ENCODE assay signal across 14 cellular contexts in the genomic region with DNA sequence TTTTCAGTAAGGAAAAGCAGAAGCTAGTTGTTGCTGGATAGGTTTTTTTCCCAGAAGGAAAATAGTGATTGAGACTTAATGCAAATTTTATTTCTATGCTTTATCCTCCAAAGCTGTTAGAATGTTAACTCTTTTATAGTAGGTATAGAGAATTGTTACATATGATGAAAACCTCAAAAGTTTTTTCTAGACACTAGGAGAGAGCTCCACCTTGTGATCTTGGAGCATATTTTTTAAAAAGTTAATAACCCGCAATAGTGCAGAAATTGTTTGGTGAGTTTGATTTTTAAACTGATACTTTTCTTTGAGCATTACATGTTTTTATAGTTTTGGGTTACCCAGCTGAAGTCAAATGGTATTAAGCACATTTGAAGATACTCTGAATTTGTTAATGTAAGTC. TPM values are rescaled to one million over a fixed set of nuclear protein-coding genes. Genes with fewer than 3 reads are reported as not detected.
A peak's percentile ranks its signal among the peaks of the same experiment; 100 is the strongest.
DNase-seq lines count a peak whose midpoint lies in the region; ATAC-seq and TF ChIP-seq lines count a peak whose summit lies in the region.
"Had no signal": no experiment of that assay in that cellular context is flagged by ENCODE, and none has a peak within 500 bp of the region (broad histone marks: within the 10 kb centered on the region; RNA-seq: fewer than 3 reads in every experiment).

No MANE protein-coding gene starts in this region.

- intact Hi-C loops in stomach (cut with DNase I; ENCODE audit: low total_unique reads) = no loop called here

- WGBS in stomach, 5 donors = 15 to 76% (median 53%) methylated on average over 1 of the region's 1 CpG

- no peaks in the 10 kb centered on the region for H3K27me3 Mint-ChIP-seq in mesothelial cell of epicardium (ENCODE audit: low read depth)
- H3K27me3 Mint-ChIP-seq: activated CD4-positive, alpha-beta T cell treated with anti-CD3 and anti-CD28 coated beads for 36 hours had no signal

- DNase-seq in AG08396 (ENCODE audit: low spot score) = peak; percentile 3
- DNase-seq in EH (ENCODE audit: low read depth) = peak; percentile 8
- DNase-seq in fibroblast of mammary gland (ENCODE audit: low read depth) = peak; percentile 15
- DNase-seq in mesothelial cell of epicardium (ENCODE audit: low spot score in 2 of 2, unreplicated experiment in 2 of 2) = no peak
- DNase-seq in stomach = no peak
- DNase-seq: activated CD4-positive, alpha-beta T cell treated with anti-CD3 and anti-CD28 coated beads for 36 hours; Caco-2; kidney glomerular epithelial cell; NCI-H1105 treated with DMSO at 0.1 percent for 48 hours; spleen had no signal

- no peak for TF ChIP-seq POLR2A in stomach (IDR thresholded peaks at IDR 0.05)

- no peak overlapping the region for H2AFZ ChIP-seq in OCI-LY3 (ENCODE audit: low read depth, low read length)
- H2AFZ ChIP-seq: neural progenitor cell had no signal

- peaks cover 2% of the 10 kb centered on the region for H3K4me1 Mint-ChIP-seq in mesothelial cell of epicardium
- H3K4me1 Mint-ChIP-seq: neural progenitor cell had no signal

- H3K27me3 ChIP-seq in OCI-LY3 (ENCODE audit: low read depth, low read length) = no peaks in the 10 kb centered on the region
- H3K27me3 ChIP-seq in stomach = no peaks in the 10 kb centered on the region
- H3K27me3 ChIP-seq: neural progenitor cell, spleen had no signal

- peaks cover 8% of the 10 kb centered on the region for H3K9me3 Mint-ChIP-seq in mesothelial cell of epicardium

- H3K4me3 Mint-ChIP-seq in mesothelial cell of epicardium = no peak overlapping the region
- H3K4me3 Mint-ChIP-seq: activated CD4-positive, alpha-beta T cell treated with anti-CD3 and anti-CD28 coated beads for 36 hours; neural progenitor cell had no signal

- TF ChIP-seq CTCF in OCI-LY3 (IDR thresholded peaks at IDR 0.05; ENCODE audit: low read depth, low read length) (peak; percentile 27; the same call in 1 of the 2 replicates), fibroblast of mammary gland (conservative IDR thresholded peaks at IDR 0.05; ENCODE audit: control insufficient read depth, insufficient read depth, low read depth, low read length) (no peak), mesothelial cell of epicardium (IDR thresholded peaks at IDR 0.05; ENCODE audit: unreplicated experiment) (no peak), stomach (IDR thresholded peaks at IDR 0.05) (no peak)

- H3K4me1 ChIP-seq in OCI-LY3 (ENCODE audit: low read length) (peaks cover 2% of the 10 kb centered on the region; the same call in 1 of the 2 replicates), stomach (peaks cover 0 to 12% (median 2%) of the 10 kb centered on the region in 4 donors)
- H3K4me1 ChIP-seq: Caco-2, neural progenitor cell had no signal

- no peak overlapping the region for H3K27ac ChIP-seq in OCI-LY3 (ENCODE audit: low read length)
- H3K27ac ChIP-seq in stomach = no peak overlapping the region
- H3K27ac ChIP-seq: neural progenitor cell, spleen had no signal

- H3K27ac Mint-ChIP-seq in mesothelial cell of epicardium = no peak overlapping the region
- H3K27ac Mint-ChIP-seq: activated CD4-positive, alpha-beta T cell treated with anti-CD3 and anti-CD28 coated beads for 36 hours; neural progenitor cell had no signal

- TF ChIP-seq EP300 in stomach (IDR thresholded peaks at IDR 0.05) = no peak

- H3K4me3 ChIP-seq in OCI-LY3 (ENCODE audit: low read length) (no peak overlapping the region), fibroblast of mammary gland (ENCODE audit: control insufficient read depth, low read depth, low read length) (no peak overlapping the region), stomach (no peak overlapping the region)
- H3K4me3 ChIP-seq: neural progenitor cell, spleen had no signal

- no peak overlapping the region for H3K9ac ChIP-seq in OCI-LY3 (ENCODE audit: low read length)
- H3K9ac ChIP-seq: neural progenitor cell had no signal

- no peaks in the 10 kb centered on the region for H3K36me3 Mint-ChIP-seq in mesothelial cell of epicardium

- H3K9me3 ChIP-seq in OCI-LY3 (ENCODE audit: insufficient read depth, low read length) (no peaks in the 10 kb centered on the region), stomach (no peaks in the 10 kb centered on the region)
- H3K9me3 ChIP-seq: Caco-2, spleen had no signal

- H3K4me2 ChIP-seq in OCI-LY3 (ENCODE audit: low read length) = no peak overlapping the region
- H3K4me2 ChIP-seq: neural progenitor cell had no signal

- peaks cover 62% of the 10 kb centered on the region for H4K20me1 ChIP-seq in OCI-LY3 (ENCODE audit: insufficient read depth, low read length)

- ATAC-seq in HG02981 (IDR thresholded peaks at IDR 0.05; ENCODE audit: unreplicated experiment) (no peak), GM21786 (IDR thresholded peaks at IDR 0.05; ENCODE audit: unreplicated experiment) (no peak)
- ATAC-seq: activated CD4-positive, alpha-beta T cell treated with anti-CD3 and anti-CD28 coated beads for 36 hours had no signal

- H3K79me2 ChIP-seq in OCI-LY3 (ENCODE audit: low read length) = peaks cover 95% of the 10 kb centered on the region

- H3K36me3 ChIP-seq in OCI-LY3 (replicated peaks; ENCODE audit: low read depth, low read length) (no peaks in the 10 kb centered on the region), stomach (no peaks in the 10 kb centered on the region)
- H3K36me3 ChIP-seq: neural progenitor cell had no signal

RNA-seq across cellular contexts. Expression of gene STAG2, which starts 56.5 kb away (rescaled TPM):
- total RNA-seq in mesothelial cell of epicardium (57.7 to 67.0 TPM (median 62.8 TPM) in 3 replicates), stomach (100 to 1,000 TPM in 1 of 5 donors, 10 to 100 TPM in 4; 11.6 to 175 (median 32.6) TPM)
- 10 to 100 TPM; 11.1 to 21.5 (median 16.8) TPM for polyA plus RNA-seq in stomach

Comparison
In these comparisons a context has a peak if more than half of its experiments do, and no peak if none do; other contexts are left out.
1. DNase-seq: peak in AG08396 (single experiment), EH (single experiment) and fibroblast of mammary gland (single experiment); none in mesothelial cell of epicardium (0 of 2) and stomach (single experiment).